In genomic region chr2:120904379-120904778, GRCh38 we compare ENCODE assay signal across 25 cellular contexts.
DNase-seq lines count a peak whose midpoint lies in the region; ATAC-seq, FAIRE-seq and TF ChIP-seq lines count a peak whose summit lies in the region.
"Had no signal": no experiment of that assay in that cellular context is flagged by ENCODE, and none has a peak within 500 bp of the region (broad histone marks: within the 10 kb centered on the region; RNA-seq: fewer than 3 reads in every experiment).

No MANE protein-coding gene starts in this region.

- 52% methylated on average over 8 of the region's 8 CpGs for WGBS in right cardiac atrium
- 87 to 89% methylated on average over 4 to 8 of the region's 8 CpGs for WGBS in endodermal cell (ENCODE audit: insufficient coverage in 1 of 2, insufficient read length in 1 of 2), 2 experiments

- peak overlapping the region; percentile 37 for H3K27ac ChIP-seq in right cardiac atrium (ENCODE audit: low read length)
- peak overlapping the region; percentile 44 for H3K27ac ChIP-seq in endodermal cell (ENCODE audit: low read depth, low read length)
- H3K27ac ChIP-seq in neural progenitor cell, result no peak overlapping the region
- H3K27ac ChIP-seq: dorsolateral prefrontal cortex, left lung, neutrophil had no signal

- no peaks in the 10 kb centered on the region for H3K27me3 ChIP-seq in right cardiac atrium (ENCODE audit: control insufficient read depth, insufficient read depth)
- H3K27me3 ChIP-seq in endodermal cell (ENCODE audit: control insufficient read depth, insufficient read depth, low read length, poor library complexity, severe bottlenecking), result no peaks in the 10 kb centered on the region
- no peaks in the 10 kb centered on the region for H3K27me3 ChIP-seq in neural progenitor cell
- H3K27me3 ChIP-seq: transverse colon had no signal

- no peak overlapping the region for H2AFZ ChIP-seq in neural progenitor cell (replicated peaks)

- TF ChIP-seq CTCF in endodermal cell (conservative IDR thresholded peaks at IDR 0.05) (no peak), neural progenitor cell (IDR thresholded peaks at IDR 0.05) (peak; percentile 6), D721Med (IDR thresholded peaks at IDR 0.05; ENCODE audit: insufficient read depth, missing control alignments) (no peak)

- H3K9ac ChIP-seq in endodermal cell (ENCODE audit: extremely low read depth, low read length, poor library complexity, severe bottlenecking), result no peak overlapping the region
- no peak overlapping the region for H3K9ac ChIP-seq in neural progenitor cell

- H3K4me1 Mint-ChIP-seq in endodermal cell, result peaks cover 11% of the 10 kb centered on the region
- H3K4me1 Mint-ChIP-seq in neural progenitor cell, result peaks cover 60% of the 10 kb centered on the region
- H3K4me1 Mint-ChIP-seq: CD4-positive, CD25-positive, alpha-beta regulatory T cell had no signal

- H3K36me3 Mint-ChIP-seq in endodermal cell (ENCODE audit: low read depth) (no peaks in the 10 kb centered on the region), neural progenitor cell (peaks cover 16% of the 10 kb centered on the region)
- H3K36me3 Mint-ChIP-seq: CD4-positive, CD25-positive, alpha-beta regulatory T cell had no signal

- H3K79me2 ChIP-seq in neural progenitor cell (ENCODE audit: low read depth), result peaks cover 48% of the 10 kb centered on the region

- peaks cover 2% of the 10 kb centered on the region for H3K27me3 Mint-ChIP-seq in endodermal cell (ENCODE audit: insufficient read depth)
- H3K27me3 Mint-ChIP-seq in neural progenitor cell (ENCODE audit: insufficient read depth, low read depth), result peaks cover 9% of the 10 kb centered on the region
- H3K27me3 Mint-ChIP-seq: activated CD8-positive, alpha-beta T cell treated with anti-CD3 and anti-CD28 coated beads for 36 hours had no signal

- no peak for FAIRE-seq in D721Med (lab: Jason Lieb, UNC)
- FAIRE-seq: G401.6 had no signal

- peaks cover 3% of the 10 kb centered on the region for H3K4me1 ChIP-seq in right cardiac atrium (ENCODE audit: control insufficient read depth, insufficient read depth, low read length)
- peaks cover 5% of the 10 kb centered on the region for H3K4me1 ChIP-seq in endodermal cell (ENCODE audit: control insufficient read depth, insufficient read depth, low read length)
- H3K4me1 ChIP-seq in neural progenitor cell, result peaks cover 20% of the 10 kb centered on the region
- H3K4me1 ChIP-seq: left lung had no signal

- H3K4me3 ChIP-seq in right cardiac atrium (ENCODE audit: low read length) (no peak overlapping the region), endodermal cell (ENCODE audit: low read length) (no peak overlapping the region), neural progenitor cell (no peak overlapping the region)
- H3K4me3 ChIP-seq: dorsolateral prefrontal cortex, left lung, mucosa of descending colon, transverse colon had no signal

- H3K9me3 Mint-ChIP-seq in endodermal cell (no peaks in the 10 kb centered on the region), neural progenitor cell (no peaks in the 10 kb centered on the region)
- H3K9me3 Mint-ChIP-seq: activated CD8-positive, alpha-beta T cell treated with anti-CD3 and anti-CD28 coated beads for 36 hours had no signal

- H3K9me3 ChIP-seq in right cardiac atrium (ENCODE audit: control insufficient read depth, low read length) (no peaks in the 10 kb centered on the region), endodermal cell (ENCODE audit: control insufficient read depth, low read length) (no peaks in the 10 kb centered on the region), neural progenitor cell (ENCODE audit: low read depth) (no peaks in the 10 kb centered on the region)
- H3K9me3 ChIP-seq: left lung, mucosa of descending colon, neutrophil, transverse colon had no signal

- H4K20me1 ChIP-seq in neural progenitor cell (ENCODE audit: low read depth), result peaks cover 85% of the 10 kb centered on the region

- peak in 1 of 2 donors; percentile 4 for ATAC-seq in right cardiac atrium
- ATAC-seq in left ventricle myocardium superior, result no peak
- ATAC-seq in HG02642 (IDR thresholded peaks at IDR 0.05; ENCODE audit: poor library complexity, unreplicated experiment), result no peak
- ATAC-seq: activated CD8-positive, alpha-beta T cell treated with anti-CD3 and anti-CD28 coated beads for 36 hours; mucosa of descending colon; stimulated activated naive CD8-positive, alpha-beta T cell treated with anti-CD3 and anti-CD28 coated beads, Interleukin-15, Interleukin-2, amounts not matched to agents 100 U/mL and 50 U/mL, for 24 hours had no signal

- no peak overlapping the region for H3K4me2 ChIP-seq in neural progenitor cell

- intact Hi-C loops in right cardiac atrium (cut with DNase I) (no loop called here), left ventricle myocardium superior (cut with micrococcal nuclease) (no loop called here)

- DNase-seq in right cardiac atrium (peak in 2 of 3 donors; percentile 60 to 68), left ventricle myocardium superior (no peak), endodermal cell (peak; percentile 61), neural progenitor cell (ENCODE audit: low spot score) (no peak), amygdala (lab: John Stamatoyannopoulos, UW) (no peak), D721Med (ENCODE audit: insufficient read length, low spot score) (no peak), anterior cingulate cortex (lab: John Stamatoyannopoulos, UW) (no peak)
- DNase-seq: activated CD4-positive, CD25-positive, alpha-beta regulatory T cell treated with anti-CD3 and anti-CD28 coated beads, Interleukin-2, amount 50 U/mL, for 72 hours; activated CD8-positive, alpha-beta T cell treated with anti-CD3 and anti-CD28 coated beads for 36 hours; activated gamma-delta T cell; CD4-positive, CD25-positive, alpha-beta regulatory T cell; dorsolateral prefrontal cortex; mucosa of descending colon; NCI-H1048; NCI-H2029; NCI-H2227 treated with DMSO at 0.1 percent for 48 hours; NCI-H748 treated with DMSO at 0.1 percent for 48 hours; stimulated activated CD4-positive, alpha-beta T cell treated with anti-CD3 and anti-CD28 coated beads, Interleukin-2, amount 100 ng/mL, for 48 hours; stimulated activated naive CD8-positive, alpha-beta T cell treated with anti-CD3 and anti-CD28 coated beads, Interleukin-15, Interleukin-2, amounts not matched to agents 100 U/mL and 50 U/mL, for 24 hours; SW 1271; transverse colon had no signal

- H3K27ac Mint-ChIP-seq in endodermal cell (no peak overlapping the region), neural progenitor cell (peak overlapping the region; percentile 93)
- H3K27ac Mint-ChIP-seq: activated CD8-positive, alpha-beta T cell treated with anti-CD3 and anti-CD28 coated beads for 36 hours; CD4-positive, CD25-positive, alpha-beta regulatory T cell had no signal

- peaks cover 11% of the 10 kb centered on the region for H3F3A ChIP-seq in neural progenitor cell (ENCODE audit: low read depth)

- H3K36me3 ChIP-seq in endodermal cell (ENCODE audit: control insufficient read depth, insufficient read depth, low read length), result no peaks in the 10 kb centered on the region
- no peaks in the 10 kb centered on the region for H3K36me3 ChIP-seq in neural progenitor cell
- H3K36me3 ChIP-seq: left lung, neutrophil, transverse colon had no signal

- no peak overlapping the region for H3K4me3 Mint-ChIP-seq in endodermal cell
- H3K4me3 Mint-ChIP-seq in neural progenitor cell, result no peak overlapping the region
- H3K4me3 Mint-ChIP-seq: activated CD8-positive, alpha-beta T cell treated with anti-CD3 and anti-CD28 coated beads for 36 hours had no signal

Comparison
In these comparisons a context has a peak if more than half of its experiments do, and no peak if none do; other contexts are left out.
1. DNase-seq: peak in right cardiac atrium (2 of 3) and endodermal cell (single experiment); none in left ventricle myocardium superior (single experiment), neural progenitor cell (single experiment), amygdala (0 of 56), D721Med (single experiment) and anterior cingulate cortex (0 of 58).